15 cellular contexts compared by ENCODE assay signal in the genomic region with DNA sequence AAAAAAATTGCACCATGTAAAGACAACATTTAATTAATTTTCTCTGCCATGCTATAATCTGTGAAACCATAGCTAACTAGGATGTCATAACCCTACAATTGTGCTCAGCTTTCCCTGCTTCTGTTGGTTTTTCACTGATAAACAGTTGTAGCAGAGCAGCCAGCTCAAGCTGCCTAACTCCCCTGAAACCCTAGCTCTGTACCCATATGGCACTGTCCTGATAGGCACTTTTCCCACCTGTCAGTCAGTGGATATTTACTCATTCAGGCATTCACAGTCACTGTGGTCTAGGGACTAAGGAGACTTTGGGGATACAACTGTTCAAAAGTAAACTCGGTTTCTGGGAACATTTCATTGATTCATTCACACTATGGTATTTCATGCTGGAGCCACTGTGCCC.
"Had no signal": no experiment of that assay in that cellular context is flagged by ENCODE, and none has a peak within 500 bp of the region (broad histone marks: within the 10 kb centered on the region; RNA-seq: fewer than 3 reads in every experiment).

No MANE protein-coding gene starts in this region.

- H3K36me3 Mint-ChIP-seq: naive thymus-derived CD4-positive, alpha-beta T cell; stimulated activated effector memory CD8-positive, alpha-beta T cell treated with anti-CD3 and anti-CD28 coated beads, Interleukin-12 subunit alpha, Interleukin-12 subunit beta, amount 100 ng/mL, for 72 hours had no signal

- H3K27me3 Mint-ChIP-seq: activated CD4-positive, alpha-beta memory T cell treated with anti-CD3 and anti-CD28 coated beads, Interleukin-2, amount 10 ng/mL, durations not matched to agents 7 days and 5 days; naive thymus-derived CD4-positive, alpha-beta T cell had no signal

- ATAC-seq: mucosa of descending colon; naive thymus-derived CD4-positive, alpha-beta T cell; sciatic nerve; stimulated activated effector memory CD8-positive, alpha-beta T cell treated with anti-CD3 and anti-CD28 coated beads, Interleukin-12 subunit alpha, Interleukin-12 subunit beta, amount 100 ng/mL, for 72 hours had no signal

- H3K9me3 Mint-ChIP-seq: activated CD4-positive, alpha-beta memory T cell treated with anti-CD3 and anti-CD28 coated beads, Interleukin-2, amount 10 ng/mL, durations not matched to agents 7 days and 5 days; activated naive CD4-positive, alpha-beta T cell treated with anti-CD3 and anti-CD28 coated beads for 36 hours; activated T-helper 2 cell treated with anti-CD3 and anti-CD28 coated beads, Interferon-gamma antibody, Interleukin-2, Interleukin-4, amounts not matched to agents 10 μg/mL and 5 μg/mL and 100 μg/mL, durations not matched to agents 14 hours and 24 hours and 36 hours; stimulated activated effector memory CD8-positive, alpha-beta T cell treated with anti-CD3 and anti-CD28 coated beads, Interleukin-12 subunit alpha, Interleukin-12 subunit beta, amount 100 ng/mL, for 72 hours had no signal

- H3K4me1 Mint-ChIP-seq: activated CD4-positive, alpha-beta memory T cell treated with anti-CD3 and anti-CD28 coated beads, Interleukin-2, amount 10 ng/mL, durations not matched to agents 7 days and 5 days; naive thymus-derived CD4-positive, alpha-beta T cell; stimulated activated effector memory CD8-positive, alpha-beta T cell treated with anti-CD3 and anti-CD28 coated beads, Interleukin-12 subunit alpha, Interleukin-12 subunit beta, amount 100 ng/mL, for 72 hours had no signal

- H3K27ac Mint-ChIP-seq: activated CD4-positive, alpha-beta memory T cell treated with anti-CD3 and anti-CD28 coated beads, Interleukin-2, amount 10 ng/mL, durations not matched to agents 7 days and 5 days; activated naive CD4-positive, alpha-beta T cell treated with anti-CD3 and anti-CD28 coated beads for 36 hours; activated T-helper 2 cell treated with anti-CD3 and anti-CD28 coated beads, Interferon-gamma antibody, Interleukin-2, Interleukin-4, amounts not matched to agents 10 μg/mL and 5 μg/mL and 100 μg/mL, durations not matched to agents 14 hours and 24 hours and 36 hours; naive thymus-derived CD4-positive, alpha-beta T cell; stimulated activated effector memory CD8-positive, alpha-beta T cell treated with anti-CD3 and anti-CD28 coated beads, Interleukin-12 subunit alpha, Interleukin-12 subunit beta, amount 100 ng/mL, for 72 hours had no signal

- H3K4me3 Mint-ChIP-seq: activated CD4-positive, alpha-beta memory T cell treated with anti-CD3 and anti-CD28 coated beads, Interleukin-2, amount 10 ng/mL, durations not matched to agents 7 days and 5 days; activated naive CD4-positive, alpha-beta T cell treated with anti-CD3 and anti-CD28 coated beads for 36 hours; naive thymus-derived CD4-positive, alpha-beta T cell; stimulated activated effector memory CD8-positive, alpha-beta T cell treated with anti-CD3 and anti-CD28 coated beads, Interleukin-12 subunit alpha, Interleukin-12 subunit beta, amount 100 ng/mL, for 72 hours had no signal

- DNase-seq: activated CD4-positive, alpha-beta memory T cell treated with anti-CD3 and anti-CD28 coated beads, Interleukin-2, amount 10 ng/mL, durations not matched to agents 7 days and 5 days; activated CD4-positive, alpha-beta T cell treated with anti-CD3 and anti-CD28 coated beads for 48 hours; activated CD4-positive, CD25-positive, alpha-beta regulatory T cell; activated naive CD4-positive, alpha-beta T cell treated with anti-CD3 and anti-CD28 coated beads for 36 hours; activated T-cell treated with anti-CD3 and anti-CD28 coated beads, Interleukin-2, amount 50 U/mL, for 1 hour; brain microvascular endothelial cell; central memory CD4-positive, alpha-beta T cell; dorsolateral prefrontal cortex; mucosa of descending colon; naive thymus-derived CD4-positive, alpha-beta T cell; stimulated activated CD4-positive, alpha-beta T cell treated with anti-CD3 and anti-CD28 coated beads, Interleukin-4, amount 100 ng/mL, for 1 hour; upper lobe of left lung had no signal
